In the genomic region with DNA sequence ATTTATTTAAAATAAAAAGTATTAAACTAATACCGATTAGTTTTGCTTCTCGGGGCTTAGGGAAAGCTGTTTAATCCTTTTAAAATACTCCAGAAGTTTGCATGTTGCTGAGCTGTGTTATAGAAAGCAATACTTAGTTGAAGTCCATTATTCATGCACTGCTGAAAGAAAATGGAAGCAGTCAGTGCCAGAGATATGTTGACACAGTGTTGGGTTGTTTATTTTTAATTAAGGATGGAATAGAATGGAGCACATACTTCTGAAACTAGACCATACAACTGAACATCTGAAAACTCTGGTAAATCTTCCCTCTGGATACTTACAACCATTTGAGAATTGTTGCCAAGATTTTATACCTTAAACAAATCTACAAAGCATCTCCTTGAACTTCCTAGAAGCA, we compare ENCODE assay signal across 19 cellular contexts.
"Had no signal": no experiment of that assay in that cellular context is flagged by ENCODE, and none has a peak within 500 bp of the region (broad histone marks: within the 10 kb centered on the region; RNA-seq: fewer than 3 reads in every experiment).

No MANE protein-coding gene starts in this region.

- ATAC-seq: activated CD4-positive, CD25-positive, alpha-beta regulatory T cell treated with anti-CD3 and anti-CD28 coated beads, Interleukin-2, amount 50 U/mL, for 24 hours; activated CD8-positive, alpha-beta T cell treated with anti-CD3 and anti-CD28 coated beads for 36 hours; activated T-cell treated with anti-CD3 and anti-CD28 coated beads, Interleukin-2, amount 50 U/mL, for 72 hours; body of pancreas had no signal

- H3K4me3 ChIP-seq: adrenal gland, body of pancreas had no signal

- DNase-seq: activated CD4-positive, alpha-beta T cell treated with anti-CD3 and anti-CD28 coated beads for 4 hours; activated CD8-positive, alpha-beta memory T cell treated with anti-CD3 and anti-CD28 coated beads, Interleukin-2, amount 50 U/mL, for 4 hours; activated CD8-positive, alpha-beta T cell treated with anti-CD3 and anti-CD28 coated beads for 36 hours; activated gamma-delta T cell treated with Interleukin-2 at 50 U/mL for 16 hours; activated naive CD4-positive, alpha-beta T cell treated with anti-CD3 and anti-CD28 coated beads, Interleukin-2, amount 10 ng/mL, durations not matched to agents 7 days and 5 days; activated naive CD8-positive, alpha-beta T cell treated with anti-CD3 and anti-CD28 coated beads for 36 hours; activated T-cell treated with anti-CD3 and anti-CD28 coated beads, Interleukin-2, amount 50 U/mL, for 72 hours; adrenal gland; anterior cingulate cortex; body of pancreas; central memory CD4-positive, alpha-beta T cell; NCI-H1105 treated with DMSO at 0.1 percent for 48 hours; NCI-H1436 treated with DMSO at 0.1 percent for 48 hours; NCI-H187; NCI-H2081; NCI-H446 treated with DMSO at 0.1 percent for 48 hours; SIG-M5; T-helper 1 cell had no signal
